ENCODE assay signal across 8 cellular contexts in the genomic region with DNA sequence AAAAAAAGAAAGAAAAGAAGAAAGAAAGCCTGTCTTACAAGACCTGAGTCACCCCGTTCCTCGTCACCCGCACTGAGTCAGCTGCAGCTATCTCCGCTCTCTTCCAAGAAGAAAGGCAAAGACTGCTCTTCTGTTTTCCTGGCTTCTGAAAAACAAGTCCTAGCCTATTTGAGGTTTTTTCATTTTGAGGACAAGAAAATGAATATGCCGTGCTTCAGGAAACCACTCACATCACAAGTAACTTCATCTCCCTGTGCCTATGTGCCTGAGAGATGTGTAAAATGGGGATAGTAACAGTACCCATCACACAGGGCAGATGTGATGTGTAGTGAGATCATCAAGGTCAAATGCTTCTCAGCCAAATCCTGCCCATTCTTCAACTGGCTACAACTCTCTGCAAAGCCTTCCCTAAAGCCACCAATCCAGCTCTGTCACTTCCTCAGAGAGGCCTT.
A peak's percentile ranks its signal among the peaks of the same experiment; 100 is the strongest.
DNase-seq lines count a peak whose midpoint lies in the region; ATAC-seq and TF ChIP-seq lines count a peak whose summit lies in the region.

No MANE protein-coding gene starts in this region.

- H3K27me3 ChIP-seq in AG04450 (ENCODE audit: control insufficient read depth, insufficient read depth, low read length) (no peaks in the 10 kb centered on the region), ascending aorta (no peaks in the 10 kb centered on the region), mesenchymal stem cell (ENCODE audit: control insufficient read depth in 1 of 2, insufficient read depth in 1 of 2, low read length in 2 of 2) (no peaks in the 10 kb centered on the region), right atrium auricular region (no peaks in the 10 kb centered on the region)

- no peak overlapping the region for H2BK5ac ChIP-seq in mesenchymal stem cell (ENCODE audit: low read depth, low read length, poor library complexity, severe bottlenecking)

- WGBS in mesenchymal stem cell, result no CpG with 5 or more reads among the region's 5 CpGs

- peak; percentile 63 for DNase-seq in AG04450 (ENCODE audit: low read depth, low spot score)
- peak; percentile 94 for DNase-seq in M059J (ENCODE audit: low read depth)
- DNase-seq in ascending aorta (ENCODE audit: low spot score in 2 of 2), result no peak
- peak; percentile 94 for DNase-seq in mesenchymal stem cell
- no peak for DNase-seq in NCI-H345 treated with DMSO at 0.1 percent for 48 hours (lab: John Stamatoyannopoulos, UW; ENCODE audit: unreplicated experiment)
- DNase-seq in SW480 (ENCODE audit: low spot score), result no peak
- DNase-seq in right atrium auricular region (ENCODE audit: low spot score), result no peak

- no peak overlapping the region for H3K23ac ChIP-seq in mesenchymal stem cell (ENCODE audit: low read length in 2 of 2)

- peak overlapping the region; percentile 88 for H3K9ac ChIP-seq in mesenchymal stem cell (ENCODE audit: low read length)

- H3K27ac ChIP-seq in AG04450 (ENCODE audit: low read depth, low read length), result peak overlapping the region; percentile 97
- peak overlapping the region; percentile 64 to 84 for H3K27ac ChIP-seq in ascending aorta
- peak overlapping the region; percentile 91 for H3K27ac ChIP-seq in mesenchymal stem cell (ENCODE audit: low read length, poor library complexity, severe bottlenecking)
- H3K27ac ChIP-seq in right atrium auricular region, result peak overlapping the region in 1 of 2 donors; percentile 50

- no peak overlapping the region for H4K91ac ChIP-seq in mesenchymal stem cell (ENCODE audit: low read length)

- peak overlapping the region in 1 of 2 experiments; percentile 64 for H3K18ac ChIP-seq in mesenchymal stem cell (ENCODE audit: low read depth in 1 of 2, low read length in 2 of 2)

- H3K4me1 ChIP-seq in ascending aorta (peaks cover 0 to 14% of the 10 kb centered on the region in 2 donors), mesenchymal stem cell (ENCODE audit: control insufficient read depth, insufficient read depth, low read depth, low read length) (peaks cover 7% of the 10 kb centered on the region), right atrium auricular region (peaks cover 0 to 13% of the 10 kb centered on the region in 2 donors)

- CTCF ChIA-PET in AG04450 (lab: Charles Lee), result interaction anchor here (1.0 to 4.6 kb wide), 14 partner anchors 10 to 242 kb away, joined by 3 to 141 read pairs (median 5); no protein-coding TSS in a partner anchor

- peak overlapping the region; percentile 29 for H3K4me2 ChIP-seq in mesenchymal stem cell (ENCODE audit: low read length, poor library complexity, severe bottlenecking)

- no peaks in the 10 kb centered on the region for H3K9me3 ChIP-seq in AG04450 (ENCODE audit: control insufficient read depth, insufficient read depth, low read length)
- H3K9me3 ChIP-seq in ascending aorta, result no peaks in the 10 kb centered on the region
- H3K9me3 ChIP-seq in mesenchymal stem cell (ENCODE audit: control insufficient read depth, low read length), result no peaks in the 10 kb centered on the region
- no peaks in the 10 kb centered on the region for H3K9me3 ChIP-seq in right atrium auricular region

- no peak overlapping the region for H2AK5ac ChIP-seq in mesenchymal stem cell (ENCODE audit: low read length, severe bottlenecking)

- H3K4me3 ChIP-seq in AG04450 (ENCODE audit: low read depth, low read length) (peak overlapping the region; percentile 43), ascending aorta (peak overlapping the region in 1 of 2 donors; percentile 27), mesenchymal stem cell (ENCODE audit: insufficient read depth in 1 of 2, low read depth in 1 of 2, low read length in 2 of 2) (peak overlapping the region in 1 of 2 experiments; percentile 49), right atrium auricular region (no peak overlapping the region)

- H3K36me3 ChIP-seq in ascending aorta (no peaks in the 10 kb centered on the region), mesenchymal stem cell (ENCODE audit: control insufficient read depth in 1 of 2, insufficient read depth in 2 of 2, low read depth in 1 of 2, low read length in 2 of 2) (no peaks in the 10 kb centered on the region), right atrium auricular region (no peaks in the 10 kb centered on the region)

- no peak overlapping the region for H2AFZ ChIP-seq in mesenchymal stem cell (ENCODE audit: low read depth, low read length)

- H3K79me1 ChIP-seq in mesenchymal stem cell (replicated peaks; ENCODE audit: low read length, poor library complexity, severe bottlenecking), result no peaks in the 10 kb centered on the region

- ATAC-seq in HG03135 (IDR thresholded peaks at IDR 0.05; ENCODE audit: unreplicated experiment), result no peak

- intact Hi-C loops in ascending aorta (cut with DNase I), result loop anchor here (2.0 to 10.0 kb wide), 6 partner anchors 72 to 562 kb away; a partner anchor contains a TSS

- no peak overlapping the region for H2BK15ac ChIP-seq in mesenchymal stem cell (ENCODE audit: low read depth, poor library complexity, severe bottlenecking)

- H2BK12ac ChIP-seq in mesenchymal stem cell (ENCODE audit: low read length in 2 of 2), result peak overlapping the region; percentile 7 to 28

- TF ChIP-seq CTCF in AG04450 (IDR thresholded peaks at IDR 0.05; ENCODE audit: low read depth, low read length), result no peak
- no peak for TF ChIP-seq CTCF in ascending aorta (IDR thresholded peaks at IDR 0.05)
- no peak for TF ChIP-seq CTCF in right atrium auricular region (IDR thresholded peaks at IDR 0.05)

- peak overlapping the region; percentile 72 for H4K8ac ChIP-seq in mesenchymal stem cell (ENCODE audit: low read length)

- H2BK120ac ChIP-seq in mesenchymal stem cell (ENCODE audit: low read depth, low read length), result peak overlapping the region; percentile 54

- no peak overlapping the region for H3K4ac ChIP-seq in mesenchymal stem cell (ENCODE audit: low read depth in 1 of 2, low read length in 2 of 2)

- H3K14ac ChIP-seq in mesenchymal stem cell (ENCODE audit: low read length in 2 of 2), result no peak overlapping the region

- POLR2A ChIA-PET in AG04450 (lab: Yijun Ruan, JAX), result interaction anchor here (1.0 to 1.3 kb wide), 4 partner anchors 14 to 212 kb away, joined by 3 to 10 read pairs (median 4); a partner anchor contains a TSS

Comparison
In these comparisons a context has a peak if more than half of its experiments do, and no peak if none do; other contexts are left out.
1. DNase-seq: peak in AG04450 (single experiment), M059J (single experiment) and mesenchymal stem cell (single experiment); none in ascending aorta (0 of 2), NCI-H345 treated with DMSO at 0.1 percent for 48 hours (single experiment), SW480 (single experiment) and right atrium auricular region (single experiment).